2 cellular contexts compared by ENCODE assay signal in genomic region chr16:15046692-15047376, GRCh38.
TF ChIP-seq lines count a peak whose summit lies in the region.

No MANE protein-coding gene starts in this region.

TF ChIP-seq in GM23338, 12 proteins besides CTCF, POLR2A, EP300 and RAD21:
- TF ChIP-seq ZNF331 (CRISPR knock-in tag; IDR thresholded peaks at IDR 0.05; ENCODE audit: low read depth) (no peak), EZH2 (IDR thresholded peaks at IDR 0.05; ENCODE audit: low read depth, unreplicated experiment) (no peak), POLR2AphosphoS5 (IDR thresholded peaks at IDR 0.05; ENCODE audit: low read depth) (no peak), NANOG (IDR thresholded peaks at IDR 0.05; ENCODE audit: borderline replicate concordance) (no peak), ETS1 (IDR thresholded peaks at IDR 0.05) (no peak)
- TF ChIP-seq, protein P1, sequence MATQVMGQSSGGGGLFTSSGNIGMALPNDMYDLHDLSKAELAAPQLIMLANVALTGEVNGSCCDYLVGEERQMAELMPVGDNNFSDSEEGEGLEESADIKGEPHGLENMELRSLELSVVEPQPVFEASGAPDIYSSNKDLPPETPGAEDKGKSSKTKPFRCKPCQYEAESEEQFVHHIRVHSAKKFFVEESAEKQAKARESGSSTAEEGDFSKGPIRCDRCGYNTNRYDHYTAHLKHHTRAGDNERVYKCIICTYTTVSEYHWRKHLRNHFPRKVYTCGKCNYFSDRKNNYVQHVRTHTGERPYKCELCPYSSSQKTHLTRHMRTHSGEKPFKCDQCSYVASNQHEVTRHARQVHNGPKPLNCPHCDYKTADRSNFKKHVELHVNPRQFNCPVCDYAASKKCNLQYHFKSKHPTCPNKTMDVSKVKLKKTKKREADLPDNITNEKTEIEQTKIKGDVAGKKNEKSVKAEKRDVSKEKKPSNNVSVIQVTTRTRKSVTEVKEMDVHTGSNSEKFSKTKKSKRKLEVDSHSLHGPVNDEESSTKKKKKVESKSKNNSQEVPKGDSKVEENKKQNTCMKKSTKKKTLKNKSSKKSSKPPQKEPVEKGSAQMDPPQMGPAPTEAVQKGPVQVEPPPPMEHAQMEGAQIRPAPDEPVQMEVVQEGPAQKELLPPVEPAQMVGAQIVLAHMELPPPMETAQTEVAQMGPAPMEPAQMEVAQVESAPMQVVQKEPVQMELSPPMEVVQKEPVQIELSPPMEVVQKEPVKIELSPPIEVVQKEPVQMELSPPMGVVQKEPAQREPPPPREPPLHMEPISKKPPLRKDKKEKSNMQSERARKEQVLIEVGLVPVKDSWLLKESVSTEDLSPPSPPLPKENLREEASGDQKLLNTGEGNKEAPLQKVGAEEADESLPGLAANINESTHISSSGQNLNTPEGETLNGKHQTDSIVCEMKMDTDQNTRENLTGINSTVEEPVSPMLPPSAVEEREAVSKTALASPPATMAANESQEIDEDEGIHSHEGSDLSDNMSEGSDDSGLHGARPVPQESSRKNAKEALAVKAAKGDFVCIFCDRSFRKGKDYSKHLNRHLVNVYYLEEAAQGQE (IDR thresholded peaks at IDR 0.05; ENCODE audit: unreplicated experiment) = no peak

TF ChIP-seq in IMR-90, 13 proteins besides CTCF, POLR2A, EP300 and RAD21:
- TF ChIP-seq CHD1 (IDR thresholded peaks at IDR 0.05; ENCODE audit: low read depth, low read length) = no peak
- TF ChIP-seq MAFK (IDR thresholded peaks at IDR 0.05; ENCODE audit: low read depth, low read length) = peak; percentile 38; the same call in 1 of the 2 replicates
- TF ChIP-seq MXI1 (IDR thresholded peaks at IDR 0.05; ENCODE audit: borderline replicate concordance, low read depth, low read length) = no peak
